Comparison of ENCODE assay signal across 32 cellular contexts in genomic region chr18:62825382-62825781, GRCh38.
"Had no signal": no experiment of that assay in that cellular context is flagged by ENCODE, and none has a peak within 500 bp of the region (broad histone marks: within the 10 kb centered on the region; RNA-seq: fewer than 3 reads in every experiment).

No MANE protein-coding gene starts in this region.

- FAIRE-seq: colon had no signal

- DNase-seq: activated CD4-positive, alpha-beta memory T cell treated with anti-CD3 and anti-CD28 coated beads, Interleukin-2, amount 10 ng/mL, durations not matched to agents 7 days and 5 days; activated CD4-positive, alpha-beta T cell treated with anti-CD3 and anti-CD28 coated beads for 1 hour; activated CD4-positive, alpha-beta T cell treated with anti-CD3 and anti-CD28 coated beads for 4 hours; activated CD4-positive, alpha-beta T cell treated with anti-CD3 and anti-CD28 coated beads, Interleukin-2, amount 10 ng/mL, durations not matched to agents 7 days and 5 days; activated CD4-positive, alpha-beta T cell treated with anti-CD3 and anti-CD28 coated beads, Interleukin-2, amount 50 U/mL, for 4 hours; activated CD8-positive, alpha-beta memory T cell treated with anti-CD3 and anti-CD28 coated beads, Interleukin-2, amount 50 U/mL, for 48 hours; activated gamma-delta T cell; activated naive CD4-positive, alpha-beta T cell treated with anti-CD3 and anti-CD28 coated beads, Interleukin-2, amount 50 U/mL, for 16 hours; activated naive CD4-positive, alpha-beta T cell treated with Interleukin-2 at 50 U/mL for 16 hours; activated naive CD8-positive, alpha-beta T cell treated with anti-CD3 and anti-CD28 coated beads for 36 hours; activated naive CD8-positive, alpha-beta T cell treated with anti-CD3 and anti-CD28 coated beads, Interleukin-2, amount 50 U/mL, for 24 hours; activated T-cell treated with anti-CD3 and anti-CD28 coated beads for 4 hours; activated T-cell treated with anti-CD3 and anti-CD28 coated beads, Interleukin-2, amount 50 U/mL, for 24 hours; activated T-cell treated with anti-CD3 and anti-CD28 coated beads, Interleukin-2, amount 50 U/mL, for 72 hours; adrenal gland; amygdala; aorta; body of pancreas; caudate nucleus; cortex of kidney; dermis blood vessel endothelial cell; effector CD4-positive, alpha-beta T cell; effector memory CD8-positive, alpha-beta T cell; erythroblast; foreskin keratinocyte; heart right ventricle; T-helper 1 cell; T-helper 17 cell; T1000 had no signal

- H3K27me3 ChIP-seq: adrenal gland, body of pancreas, esophagus muscularis mucosa, foreskin keratinocyte, gastroesophageal sphincter, heart right ventricle had no signal

- H3K9me3 ChIP-seq: adrenal gland, body of pancreas, esophagus muscularis mucosa, gastroesophageal sphincter, heart right ventricle had no signal

- H3K36me3 ChIP-seq: adrenal gland had no signal

- H3K4me3 ChIP-seq: adrenal gland, body of pancreas, esophagus muscularis mucosa, gastroesophageal sphincter, heart right ventricle had no signal

- H3K4me1 ChIP-seq: foreskin keratinocyte had no signal

- ATAC-seq: activated naive CD8-positive, alpha-beta T cell treated with anti-CD3 and anti-CD28 coated beads, Interleukin-2, amount 50 U/mL, for 24 hours; activated T-cell treated with anti-CD3 and anti-CD28 coated beads, Interleukin-2, amount 50 U/mL, for 72 hours; body of pancreas; effector memory CD8-positive, alpha-beta T cell; foreskin keratinocyte; gastroesophageal sphincter; heart right ventricle; T-helper 17 cell had no signal

- H3K27ac ChIP-seq: adrenal gland, body of pancreas, esophagus muscularis mucosa, foreskin keratinocyte, gastroesophageal sphincter, heart right ventricle had no signal
